18 cellular contexts compared by ENCODE assay signal in the genomic region with DNA sequence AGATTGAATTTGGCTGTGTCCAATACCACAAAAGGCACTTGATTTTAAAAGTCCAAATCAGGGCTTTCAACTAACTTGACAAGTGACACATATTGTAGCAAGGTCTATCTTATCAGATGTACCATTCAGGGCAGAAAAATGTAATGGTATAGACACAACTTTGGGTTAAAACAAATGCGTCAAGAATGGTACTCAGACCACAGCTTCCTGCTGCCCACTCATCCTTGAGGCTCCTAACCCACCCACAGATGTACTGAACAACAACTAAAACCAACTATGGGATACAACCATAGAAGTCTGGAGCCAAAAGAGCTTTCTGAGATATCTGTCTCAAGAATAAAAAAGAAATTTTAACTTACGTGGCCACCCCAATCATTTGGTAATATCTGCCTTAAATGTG.
DNase-seq lines count a peak whose midpoint lies in the region; ATAC-seq and TF ChIP-seq lines count a peak whose summit lies in the region.
"Had no signal": no experiment of that assay in that cellular context is flagged by ENCODE, and none has a peak within 500 bp of the region (broad histone marks: within the 10 kb centered on the region; RNA-seq: fewer than 3 reads in every experiment).

No MANE protein-coding gene starts in this region.

- H3F3A ChIP-seq in GM23248 (ENCODE audit: insufficient read depth): 0 out of 2 replicates have a peak, but pooled peaks cover 5% of the 10 kb centered on the region

- no peaks in the 10 kb centered on the region for H3K79me2 ChIP-seq in GM23248 (ENCODE audit: insufficient read depth)

- peak overlapping the region; percentile 8 for H2AFZ ChIP-seq in GM23248

- peaks cover 14% of the 10 kb centered on the region for H3K4me1 ChIP-seq in GM23248 (ENCODE audit: insufficient read depth)

- H3K4me3 ChIP-seq in GM23248 (no peak overlapping the region), foreskin fibroblast (ENCODE audit: low read depth in 1 of 2, low read length in 2 of 2) (no peak overlapping the region)

- 34 to 43% methylated on average over 2 of the region's 2 CpGs for WGBS in GM23248 (ENCODE audit: low coverage in 1 of 2, low lambda C conversion rate in 2 of 2, missing lambda C conversion rate in 2 of 2), 2 experiments

- no peaks in the 10 kb centered on the region for H3K9me2 ChIP-seq in GM23248 (ENCODE audit: insufficient read depth)

- no peaks in the 10 kb centered on the region for H4K20me1 ChIP-seq in GM23248 (ENCODE audit: insufficient read depth)

- DNase-seq in GM23248: peak; percentile 36
- DNase-seq in amniotic epithelial cell (ENCODE audit: low read depth): peak; percentile 55
- peak; percentile 20 to 25 for DNase-seq in foreskin fibroblast
- no peak for DNase-seq in OCI-M1 (lab: John Stamatoyannopoulos, UW)
- DNase-seq: Calu3; CD4-positive, alpha-beta memory T cell; H7; MV-4-11; NCI-H1436 treated with DMSO at 0.1 percent for 48 hours; NCI-H2029 treated with DMSO at 0.1 percent for 48 hours; NCI-H2171 treated with DMSO at 0.1 percent for 48 hours; NCI-H446 treated with DMSO at 0.1 percent for 48 hours; NCI-H748 treated with DMSO at 0.1 percent for 48 hours; PC-3 had no signal

- no peak overlapping the region for H3K27ac ChIP-seq in GM23248
- H3K27ac ChIP-seq: HL-60 had no signal

- H3K36me3 ChIP-seq in GM23248 (ENCODE audit: low read depth): no peaks in the 10 kb centered on the region

- TF ChIP-seq CTCF in foreskin fibroblast (IDR thresholded peaks at IDR 0.05; ENCODE audit: low read depth, low read length): no peak

- no peaks in the 10 kb centered on the region for H3K9me3 ChIP-seq in GM23248 (ENCODE audit: low read depth)

- ATAC-seq in HG03457 (IDR thresholded peaks at IDR 0.05; ENCODE audit: unreplicated experiment): no peak
- no peak for ATAC-seq in HG02642 (IDR thresholded peaks at IDR 0.05; ENCODE audit: poor library complexity, unreplicated experiment)
- no peak for ATAC-seq in GM18498 (IDR thresholded peaks at IDR 0.05; ENCODE audit: unreplicated experiment)
- ATAC-seq: PC-3 had no signal

- H3K9ac ChIP-seq in GM23248: no peak overlapping the region

- in situ Hi-C loops in GM23248 (cut with MboI): no loop called here

- H3K4me2 ChIP-seq in GM23248 (ENCODE audit: unreplicated experiment): no peak overlapping the region

- H3K27me3 ChIP-seq in GM23248 (replicated peaks; ENCODE audit: insufficient read depth): no peaks in the 10 kb centered on the region
